15 cellular contexts compared by ENCODE assay signal in genomic region chr19:29266001-29266400, GRCh38. TPM values are rescaled to one million over a fixed set of nuclear protein-coding genes. Genes with fewer than 3 reads are reported as not detected.
DNase-seq lines count a peak whose midpoint lies in the region; ATAC-seq and TF ChIP-seq lines count a peak whose summit lies in the region.
"Had no signal": no experiment of that assay in that cellular context is flagged by ENCODE, and none has a peak within 500 bp of the region (broad histone marks: within the 10 kb centered on the region; RNA-seq: fewer than 3 reads in every experiment).

No MANE protein-coding gene starts in this region.

- no peak overlapping the region for H3K27ac ChIP-seq in upper lobe of right lung
- H3K27ac ChIP-seq: A549, C4-2B had no signal

- H3K27me3 ChIP-seq in upper lobe of right lung = peaks cover 12% of the 10 kb centered on the region
- H3K27me3 ChIP-seq: BE2C had no signal

- no peaks in the 10 kb centered on the region for H3K4me1 ChIP-seq in upper lobe of right lung
- H3K4me1 ChIP-seq: A549, BE2C had no signal

- no peak for DNase-seq in stimulated activated naive CD8-positive, alpha-beta T cell treated with anti-CD3 and anti-CD28 coated beads, Interleukin-15, Interleukin-2, amounts not matched to agents 100 U/mL and 50 U/mL, for 24 hours
- DNase-seq in stimulated activated naive CD8-positive, alpha-beta T cell treated with anti-CD3 and anti-CD28 coated beads, Interleukin-15, amount 100 ng/mL, for 72 hours = no peak
- DNase-seq in left lobe of liver (ENCODE audit: low spot score) (peak; percentile 27), osteocyte (ENCODE audit: extremely low spot score, unreplicated experiment) (peak; percentile 62), upper lobe of right lung (peak; percentile 13), putamen (ENCODE audit: low spot score) (no peak), NCI-H1436 (lab: John Stamatoyannopoulos, UW) (no peak)
- DNase-seq: BE2C; CD4-positive, alpha-beta memory T cell; DMS79 had no signal

- no peaks in the 10 kb centered on the region for H3K36me3 ChIP-seq in upper lobe of right lung
- H3K36me3 ChIP-seq: BE2C had no signal

- peaks cover 59% of the 10 kb centered on the region for H3K27me3 Mint-ChIP-seq in stimulated activated naive CD8-positive, alpha-beta T cell treated with anti-CD3 and anti-CD28 coated beads, Interleukin-15, amount 100 ng/mL, for 72 hours
- peaks cover 10% of the 10 kb centered on the region for H3K27me3 Mint-ChIP-seq in osteocyte (ENCODE audit: unreplicated experiment)

- H3K9me3 ChIP-seq in upper lobe of right lung = no peaks in the 10 kb centered on the region
- H3K9me3 ChIP-seq: BE2C had no signal

- no peak overlapping the region for H3K4me3 Mint-ChIP-seq in stimulated activated naive CD8-positive, alpha-beta T cell treated with anti-CD3 and anti-CD28 coated beads, Interleukin-15, amount 100 ng/mL, for 72 hours
- H3K4me3 Mint-ChIP-seq in osteocyte (ENCODE audit: unreplicated experiment) = no peak overlapping the region
- H3K4me3 Mint-ChIP-seq: CD4-positive, alpha-beta memory T cell had no signal

- H3K9me3 Mint-ChIP-seq in stimulated activated naive CD8-positive, alpha-beta T cell treated with anti-CD3 and anti-CD28 coated beads, Interleukin-15, amount 100 ng/mL, for 72 hours = no peaks in the 10 kb centered on the region
- H3K9me3 Mint-ChIP-seq in osteocyte (ENCODE audit: unreplicated experiment) = no peaks in the 10 kb centered on the region

- peaks cover 10% of the 10 kb centered on the region for H3K4me1 Mint-ChIP-seq in stimulated activated naive CD8-positive, alpha-beta T cell treated with anti-CD3 and anti-CD28 coated beads, Interleukin-15, amount 100 ng/mL, for 72 hours
- no peaks in the 10 kb centered on the region for H3K4me1 Mint-ChIP-seq in osteocyte (ENCODE audit: unreplicated experiment)

- no peak overlapping the region for H3K4me3 ChIP-seq in upper lobe of right lung
- H3K4me3 ChIP-seq: A549, GM12878 had no signal

- no peak overlapping the region for H3K27ac Mint-ChIP-seq in stimulated activated naive CD8-positive, alpha-beta T cell treated with anti-CD3 and anti-CD28 coated beads, Interleukin-15, amount 100 ng/mL, for 72 hours
- no peak overlapping the region for H3K27ac Mint-ChIP-seq in osteocyte (ENCODE audit: unreplicated experiment)
- H3K27ac Mint-ChIP-seq: CD4-positive, alpha-beta memory T cell had no signal

- H3K36me3 Mint-ChIP-seq in osteocyte (ENCODE audit: unreplicated experiment) = no peaks in the 10 kb centered on the region
- H3K36me3 Mint-ChIP-seq: CD4-positive, alpha-beta memory T cell had no signal

- TF ChIP-seq CTCF in osteocyte (IDR thresholded peaks at IDR 0.05) (no peak), upper lobe of right lung (IDR thresholded peaks at IDR 0.05) (no peak)

- ATAC-seq in stimulated activated naive CD8-positive, alpha-beta T cell treated with anti-CD3 and anti-CD28 coated beads, Interleukin-15, Interleukin-2, amounts not matched to agents 100 U/mL and 50 U/mL, for 24 hours = peak; percentile 19
- ATAC-seq in stimulated activated naive CD8-positive, alpha-beta T cell treated with anti-CD3 and anti-CD28 coated beads, Interleukin-15, amount 100 ng/mL, for 72 hours = no peak
- ATAC-seq in left lobe of liver (no peak), upper lobe of right lung (no peak), HG03457 (IDR thresholded peaks at IDR 0.05; ENCODE audit: unreplicated experiment) (no peak)
- ATAC-seq: A549, GM12878, HCT116 had no signal

- intact Hi-C loops in upper lobe of right lung (cut with DNase I) = no loop called here

RNA-seq across cellular contexts. Expression of gene UQCRFS1, which starts 53.0 kb away (rescaled TPM):
- 26.9 TPM for total RNA-seq in left lobe of liver
- 25.4 and 25.6 TPM in 2 replicates for total RNA-seq in osteocyte
- total RNA-seq in upper lobe of right lung = 21.7 TPM

Comparison
In these comparisons a context has a peak if more than half of its experiments do, and no peak if none do; other contexts are left out.
1. DNase-seq: peak in left lobe of liver (single experiment), osteocyte (single experiment) and upper lobe of right lung (single experiment); none in stimulated activated naive CD8-positive, alpha-beta T cell treated with anti-CD3 and anti-CD28 coated beads, Interleukin-15, Interleukin-2, amounts not matched to agents 100 U/mL and 50 U/mL, for 24 hours (single experiment), stimulated activated naive CD8-positive, alpha-beta T cell treated with anti-CD3 and anti-CD28 coated beads, Interleukin-15, amount 100 ng/mL, for 72 hours (0 of 2), putamen (single experiment) and NCI-H1436 (single experiment).